1 cellular context compared by ENCODE assay signal in genomic region chr6:63584125-63584514, GRCh38.
A peak's percentile ranks its signal among the peaks of the same experiment; 100 is the strongest.
TF ChIP-seq lines count a peak whose summit lies in the region.

No MANE protein-coding gene starts in this region.

TF ChIP-seq in GM12878, 131 proteins besides CTCF, POLR2A, EP300 and RAD21:
- TF ChIP-seq IRF3 (IDR thresholded peaks at IDR 0.05) (no peak), CEBPZ (IDR thresholded peaks at IDR 0.05; ENCODE audit: low read depth, low read length) (no peak), FOXM1 (IDR thresholded peaks at IDR 0.05; ENCODE audit: low read depth, low read length) (0 out of 2 replicates have a peak, but pooled peaks have one; percentile 33), POLR2AphosphoS5 (IDR thresholded peaks at IDR 0.05; ENCODE audit: low read length) (peak; percentile 49; the same call in 1 of the 2 replicates)
